22 cellular contexts compared by ENCODE assay signal in the genomic region with DNA sequence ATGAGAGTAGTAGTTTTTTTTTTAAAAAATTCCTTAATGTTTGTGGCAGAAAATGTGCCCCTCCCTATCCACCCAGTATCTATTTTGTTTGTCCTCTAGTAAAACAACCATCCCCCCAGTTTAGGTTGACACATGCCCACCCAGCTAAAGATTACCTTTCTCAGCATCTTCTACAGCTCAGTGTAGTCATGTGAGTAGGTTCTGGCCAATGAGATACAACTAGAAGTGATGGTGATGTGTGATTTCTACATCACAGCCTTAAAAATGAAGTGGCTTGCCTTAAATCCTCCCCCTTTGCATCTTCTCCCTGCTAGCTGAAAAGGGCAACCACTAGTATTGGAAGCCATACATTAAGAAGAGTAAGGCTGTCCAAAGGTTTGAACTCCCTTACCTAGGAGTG. TPM values are rescaled to one million over a fixed set of nuclear protein-coding genes. Genes with fewer than 3 reads are reported as not detected.
DNase-seq lines count a peak whose midpoint lies in the region; ATAC-seq and TF ChIP-seq lines count a peak whose summit lies in the region.
"Had no signal": no experiment of that assay in that cellular context is flagged by ENCODE, and none has a peak within 500 bp of the region (broad histone marks: within the 10 kb centered on the region; RNA-seq: fewer than 3 reads in every experiment).

No MANE protein-coding gene starts in this region.

- no peak for DNase-seq in activated CD4-positive, alpha-beta T cell treated with anti-CD3 and anti-CD28 coated beads for 36 hours
- DNase-seq in activated CD4-positive, alpha-beta T cell treated with anti-CD3 and anti-CD28 coated beads, Interleukin-2, amount 50 U/mL, for 4 hours = no peak
- no peak for DNase-seq in CD8-positive, alpha-beta memory T cell
- DNase-seq in neural progenitor cell (ENCODE audit: low spot score) (no peak), mesendoderm (no peak), NCI-H1105 treated with DMSO at 0.1 percent for 48 hours (lab: John Stamatoyannopoulos, UW) (no peak), ACHN (no peak)
- DNase-seq: activated CD4-positive, alpha-beta memory T cell treated with anti-CD3 and anti-CD28 coated beads for 36 hours; AML-193; central memory CD4-positive, alpha-beta T cell; dorsolateral prefrontal cortex; H7; Kasumi-1; lower lobe of right lung; MV-4-11; NCI-H1694 treated with DMSO at 0.1 percent for 48 hours; NCI-H2171 treated with DMSO at 0.1 percent for 48 hours; NCI-H524; SK-N-SH had no signal

- no peak overlapping the region for H4K5ac ChIP-seq in mesendoderm (ENCODE audit: low read length)

- CTCF ChIA-PET in activated CD4-positive, alpha-beta T cell treated with anti-CD3 and anti-CD28 coated beads for 36 hours (lab: Charles Lee) = interaction anchor here (0.7 to 1.9 kb wide), 6 partner anchors 9 to 147 kb away, joined by 3 to 9 read pairs (median 5); no protein-coding TSS in a partner anchor
- CTCF ChIA-PET in CD8-positive, alpha-beta memory T cell (lab: Charles Lee) = interaction anchor here (1.4 to 2.1 kb wide), 3 partner anchors 9 to 147 kb away, joined by 5 to 12 read pairs (median 9); no protein-coding TSS in a partner anchor

- H3K27ac ChIP-seq in CD8-positive, alpha-beta memory T cell (ENCODE audit: low read depth, low read length) = no peak overlapping the region
- H3K27ac ChIP-seq in neural progenitor cell (peak overlapping the region; percentile 3), mesendoderm (ENCODE audit: low read depth, low read length) (no peak overlapping the region)
- H3K27ac ChIP-seq: dorsolateral prefrontal cortex, lower lobe of right lung, RWPE1 had no signal

- H3K4me2 ChIP-seq in neural progenitor cell = no peak overlapping the region
- H3K4me2 ChIP-seq in mesendoderm (ENCODE audit: low read length) = no peak overlapping the region
- H3K4me2 ChIP-seq: SK-N-SH had no signal

- H3K79me1 ChIP-seq in mesendoderm (ENCODE audit: low read length) = peaks cover 4% of the 10 kb centered on the region

- H3K27me3 ChIP-seq in CD8-positive, alpha-beta memory T cell (ENCODE audit: insufficient read depth, low read length, poor library complexity, severe bottlenecking) = no peaks in the 10 kb centered on the region
- no peaks in the 10 kb centered on the region for H3K27me3 ChIP-seq in neural progenitor cell
- no peaks in the 10 kb centered on the region for H3K27me3 ChIP-seq in mesendoderm (ENCODE audit: insufficient read depth, low read length, poor library complexity)
- H3K27me3 ChIP-seq: dorsolateral prefrontal cortex had no signal

- H3K9ac ChIP-seq in neural progenitor cell (no peak overlapping the region), mesendoderm (ENCODE audit: low read length) (no peak overlapping the region)
- H3K9ac ChIP-seq: SK-N-SH had no signal

- H3F3A ChIP-seq in neural progenitor cell (ENCODE audit: low read depth) = no peaks in the 10 kb centered on the region

- H3K36me3 ChIP-seq in CD8-positive, alpha-beta memory T cell (ENCODE audit: insufficient read depth, low read length) = no peaks in the 10 kb centered on the region
- H3K36me3 ChIP-seq in neural progenitor cell (peaks cover 13% of the 10 kb centered on the region), mesendoderm (ENCODE audit: control insufficient read depth, insufficient read depth, low read length) (no peaks in the 10 kb centered on the region)

- H3K4me1 ChIP-seq in CD8-positive, alpha-beta memory T cell (ENCODE audit: insufficient read depth, low read length) = peaks cover 36% of the 10 kb centered on the region
- H3K4me1 ChIP-seq in neural progenitor cell = peaks cover 14% of the 10 kb centered on the region
- no peaks in the 10 kb centered on the region for H3K4me1 ChIP-seq in mesendoderm (ENCODE audit: control insufficient read depth, low read depth, low read length)

- H2AK5ac ChIP-seq in mesendoderm (ENCODE audit: low read length) = no peak overlapping the region

- H3K4me3 Mint-ChIP-seq in activated CD4-positive, alpha-beta T cell treated with anti-CD3 and anti-CD28 coated beads for 36 hours = no peak overlapping the region
- H3K4me3 Mint-ChIP-seq in CD8-positive, alpha-beta memory T cell = peak overlapping the region in 1 of 7 donors; percentile 25
- H3K4me3 Mint-ChIP-seq in activated T-helper 17 cell treated with anti-CD3 and anti-CD28 coated beads, Interleukin-2, amount 50 U/mL, for 72 hours = no peak overlapping the region
- H3K4me3 Mint-ChIP-seq in neural progenitor cell = no peak overlapping the region
- H3K4me3 Mint-ChIP-seq: activated CD4-positive, alpha-beta memory T cell treated with anti-CD3 and anti-CD28 coated beads for 36 hours had no signal

- peaks cover 100% of the 10 kb centered on the region for H3K79me2 ChIP-seq in neural progenitor cell (ENCODE audit: low read depth)
- peaks cover 31% of the 10 kb centered on the region for H3K79me2 ChIP-seq in mesendoderm (ENCODE audit: control insufficient read depth, insufficient read depth, low read length)

- no peaks in the 10 kb centered on the region for H3K9me3 ChIP-seq in CD8-positive, alpha-beta memory T cell (ENCODE audit: low read length)
- H3K9me3 ChIP-seq in neural progenitor cell (ENCODE audit: low read depth) = no peaks in the 10 kb centered on the region
- H3K9me3 ChIP-seq: lower lobe of right lung, SK-N-SH had no signal

- POLR2A ChIA-PET in activated CD4-positive, alpha-beta T cell treated with anti-CD3 and anti-CD28 coated beads for 36 hours (lab: Charles Lee) = interaction anchor here (1.6 kb wide), 1 partner anchor 20 kb away, joined by 5 read pairs; no protein-coding TSS in a partner anchor
- POLR2A ChIA-PET in CD8-positive, alpha-beta memory T cell (lab: Charles Lee) = interaction anchor here (0.6 to 1.4 kb wide), 2 partner anchors 16 to 118 kb away, joined by 3 read pairs; no protein-coding TSS in a partner anchor

- H2BK120ac ChIP-seq in mesendoderm (ENCODE audit: low read depth, low read length) = no peak overlapping the region

- H2AFZ ChIP-seq in neural progenitor cell (replicated peaks) = no peak overlapping the region

- peak overlapping the region; percentile 28 for H3K27ac Mint-ChIP-seq in activated CD4-positive, alpha-beta T cell treated with anti-CD3 and anti-CD28 coated beads for 36 hours
- H3K27ac Mint-ChIP-seq in CD8-positive, alpha-beta memory T cell = peak overlapping the region in 6 of 8 donors; percentile 0 to 47 (median 28)
- peak overlapping the region; percentile 66 for H3K27ac Mint-ChIP-seq in activated T-helper 17 cell treated with anti-CD3 and anti-CD28 coated beads, Interleukin-2, amount 50 U/mL, for 72 hours
- H3K27ac Mint-ChIP-seq in neural progenitor cell = no peak overlapping the region
- H3K27ac Mint-ChIP-seq: activated CD4-positive, alpha-beta memory T cell treated with anti-CD3 and anti-CD28 coated beads for 36 hours; activated naive CD4-positive, alpha-beta T cell treated with anti-CD3 and anti-CD28 coated beads, Interleukin-2, amount 50 U/mL, for 72 hours had no signal

- peaks cover 89% of the 10 kb centered on the region for H4K20me1 ChIP-seq in neural progenitor cell (ENCODE audit: low read depth)

- TF ChIP-seq CTCF in neural progenitor cell (IDR thresholded peaks at IDR 0.05) = no peak

- in situ Hi-C loops in ACHN (cut with HindIII; ENCODE audit: low pct_ligation_motif_present, low pct_unique_long_range_greater_than_20kb, low sequenced_read_pairs) = no loop called here

- H3K18ac ChIP-seq in mesendoderm (ENCODE audit: low read length) = no peak overlapping the region

- intact Hi-C loops in activated CD4-positive, alpha-beta T cell treated with anti-CD3 and anti-CD28 coated beads for 36 hours (cut with DNase I, micrococcal nuclease) = no loop called here

- H3K36me3 Mint-ChIP-seq in activated CD4-positive, alpha-beta T cell treated with anti-CD3 and anti-CD28 coated beads for 36 hours (ENCODE audit: low read depth) = peaks cover 36% of the 10 kb centered on the region
- H3K36me3 Mint-ChIP-seq in CD8-positive, alpha-beta memory T cell = peaks cover 4 to 59% (median 6%) of the 10 kb centered on the region in 3 donors
- H3K36me3 Mint-ChIP-seq in activated T-helper 17 cell treated with anti-CD3 and anti-CD28 coated beads, Interleukin-2, amount 50 U/mL, for 72 hours (ENCODE audit: low read depth) = peaks cover 91% of the 10 kb centered on the region
- H3K36me3 Mint-ChIP-seq in neural progenitor cell = peaks cover 27% of the 10 kb centered on the region

- H3K4me3 ChIP-seq in CD8-positive, alpha-beta memory T cell (ENCODE audit: low read length) = no peak overlapping the region
- H3K4me3 ChIP-seq in neural progenitor cell (no peak overlapping the region), mesendoderm (ENCODE audit: low read length) (no peak overlapping the region)
- H3K4me3 ChIP-seq: dorsolateral prefrontal cortex, lower lobe of right lung had no signal

- H2BK5ac ChIP-seq in mesendoderm (ENCODE audit: low read length) = no peak overlapping the region

- no peak overlapping the region for H3K56ac ChIP-seq in mesendoderm (ENCODE audit: low read length)

- H3K27me3 Mint-ChIP-seq in activated CD4-positive, alpha-beta T cell treated with anti-CD3 and anti-CD28 coated beads for 36 hours = no peaks in the 10 kb centered on the region
- H3K27me3 Mint-ChIP-seq in CD8-positive, alpha-beta memory T cell = no peaks in the 10 kb centered on the region
- H3K27me3 Mint-ChIP-seq in activated T-helper 17 cell treated with anti-CD3 and anti-CD28 coated beads, Interleukin-2, amount 50 U/mL, for 72 hours = no peaks in the 10 kb centered on the region
- no peaks in the 10 kb centered on the region for H3K27me3 Mint-ChIP-seq in neural progenitor cell (ENCODE audit: insufficient read depth, low read depth)
- H3K27me3 Mint-ChIP-seq: activated CD4-positive, alpha-beta memory T cell treated with anti-CD3 and anti-CD28 coated beads for 36 hours had no signal

- H3K23ac ChIP-seq in mesendoderm (ENCODE audit: low read length) = no peak overlapping the region

- H3K9me3 Mint-ChIP-seq in activated CD4-positive, alpha-beta T cell treated with anti-CD3 and anti-CD28 coated beads for 36 hours (ENCODE audit: low read depth) = no peaks in the 10 kb centered on the region
- H3K9me3 Mint-ChIP-seq in CD8-positive, alpha-beta memory T cell = no peaks in the 10 kb centered on the region
- no peaks in the 10 kb centered on the region for H3K9me3 Mint-ChIP-seq in activated T-helper 17 cell treated with anti-CD3 and anti-CD28 coated beads, Interleukin-2, amount 50 U/mL, for 72 hours
- no peaks in the 10 kb centered on the region for H3K9me3 Mint-ChIP-seq in neural progenitor cell
- H3K9me3 Mint-ChIP-seq: activated CD4-positive, alpha-beta memory T cell treated with anti-CD3 and anti-CD28 coated beads for 36 hours; activated naive CD4-positive, alpha-beta T cell treated with anti-CD3 and anti-CD28 coated beads, Interleukin-2, amount 50 U/mL, for 72 hours had no signal

- H3K4ac ChIP-seq in mesendoderm (ENCODE audit: low read depth, low read length) = no peak overlapping the region

- peak; percentile 58 for ATAC-seq in activated CD4-positive, alpha-beta T cell treated with anti-CD3 and anti-CD28 coated beads for 36 hours
- peak; percentile 37 for ATAC-seq in activated T-helper 17 cell treated with anti-CD3 and anti-CD28 coated beads, Interleukin-2, amount 50 U/mL, for 72 hours (replicated peaks)
- ATAC-seq: activated naive CD4-positive, alpha-beta T cell treated with anti-CD3 and anti-CD28 coated beads, Interleukin-2, amount 50 U/mL, for 72 hours had no signal

- H3K4me1 Mint-ChIP-seq in activated CD4-positive, alpha-beta T cell treated with anti-CD3 and anti-CD28 coated beads for 36 hours = peaks cover 73% of the 10 kb centered on the region
- peaks cover 67 to 90% (median 87%) of the 10 kb centered on the region in 3 donors for H3K4me1 Mint-ChIP-seq in CD8-positive, alpha-beta memory T cell
- H3K4me1 Mint-ChIP-seq in activated T-helper 17 cell treated with anti-CD3 and anti-CD28 coated beads, Interleukin-2, amount 50 U/mL, for 72 hours = peaks cover 51% of the 10 kb centered on the region
- peaks cover 13% of the 10 kb centered on the region for H3K4me1 Mint-ChIP-seq in neural progenitor cell

- H2BK15ac ChIP-seq in mesendoderm (replicated peaks; ENCODE audit: low read depth) = no peak overlapping the region

- H4K8ac ChIP-seq in mesendoderm (ENCODE audit: low read depth, low read length) = no peak overlapping the region

RNA-seq across cellular contexts. Expression of gene CHD1, which starts 14.9 kb away (rescaled TPM):
- 10 to 100 TPM; 50.8 to 75.5 TPM for total RNA-seq in activated CD4-positive, alpha-beta T cell treated with anti-CD3 and anti-CD28 coated beads for 36 hours
- 10 to 100 TPM; 70.8 to 73.6 TPM for total RNA-seq in CD8-positive, alpha-beta memory T cell
- polyA plus RNA-seq in CD8-positive, alpha-beta memory T cell = 14.1 TPM
- 10 to 100 TPM; 58.1 to 60.2 TPM for total RNA-seq in activated T-helper 17 cell treated with anti-CD3 and anti-CD28 coated beads, Interleukin-2, amount 50 U/mL, for 72 hours
- 112 and 198 TPM in 2 replicates for total RNA-seq in neural progenitor cell (ENCODE audit: low replicate concordance)
- polyA plus RNA-seq in mesendoderm (2013, experiment 1 of 2) = 36.8 TPM
- polyA plus RNA-seq in mesendoderm (2013, experiment 2 of 2) = 38.3 TPM
